Comparison of ENCODE assay signal across 17 cellular contexts in genomic region chr2:74017181-74017580, GRCh38. TPM values are rescaled to one million over a fixed set of nuclear protein-coding genes. Genes with fewer than 3 reads are reported as not detected.
DNase-seq lines count a peak whose midpoint lies in the region; ATAC-seq and TF ChIP-seq lines count a peak whose summit lies in the region.
"Had no signal": no experiment of that assay in that cellular context is flagged by ENCODE, and none has a peak within 500 bp of the region (broad histone marks: within the 10 kb centered on the region; RNA-seq: fewer than 3 reads in every experiment).

No MANE protein-coding gene starts in this region.

- ATAC-seq in GM18868 (IDR thresholded peaks at IDR 0.05; ENCODE audit: unreplicated experiment) (peak; percentile 77), GM19463 (IDR thresholded peaks at IDR 0.05; ENCODE audit: unreplicated experiment) (peak; percentile 75), HG02981 (IDR thresholded peaks at IDR 0.05; ENCODE audit: unreplicated experiment) (peak; percentile 67), natural killer cell (peak; percentile 88 to 100 (median 97)), GM19455 (IDR thresholded peaks at IDR 0.05; ENCODE audit: unreplicated experiment) (no peak), HG03469 (IDR thresholded peaks at IDR 0.05; ENCODE audit: unreplicated experiment) (no peak)
- ATAC-seq: right lobe of liver, Right ventricle myocardium inferior had no signal

- DNase-seq in natural killer cell (no peak), NCI-H748 (lab: John Stamatoyannopoulos, UW; ENCODE audit: unreplicated experiment) (no peak)
- DNase-seq: activated naive CD8-positive, alpha-beta T cell treated with anti-CD3 and anti-CD28 coated beads, Interleukin-2, amount 10 ng/mL, durations not matched to agents 7 days and 5 days; dorsolateral prefrontal cortex; midbrain; NCI-H1417; nucleus accumbens; thyroid gland had no signal

- no peaks in the 10 kb centered on the region for H3K36me3 Mint-ChIP-seq in natural killer cell

- intact Hi-C loops in natural killer cell (cut with micrococcal nuclease), result loop anchor here (1.0 kb wide), 3 partner anchors 9 to 15 kb away; no protein-coding TSS in a partner anchor

- peaks cover 46 to 48% of the 10 kb centered on the region in 2 donors for H3K4me1 Mint-ChIP-seq in natural killer cell

- H3K27me3 Mint-ChIP-seq in natural killer cell (ENCODE audit: low read depth in 2 of 2), result no peaks in the 10 kb centered on the region
- H3K27me3 Mint-ChIP-seq: activated naive CD8-positive, alpha-beta T cell treated with anti-CD3 and anti-CD28 coated beads, Interleukin-2, amount 10 ng/mL, durations not matched to agents 7 days and 5 days; B cell had no signal

- H3K4me3 Mint-ChIP-seq in natural killer cell, result peak overlapping the region; percentile 19
- H3K4me3 Mint-ChIP-seq: activated naive CD8-positive, alpha-beta T cell treated with anti-CD3 and anti-CD28 coated beads, Interleukin-2, amount 10 ng/mL, durations not matched to agents 7 days and 5 days; B cell; T-helper 1 cell treated with Interleukin-12 subunit alpha and Interleukin-12 subunit beta and Interleukin-4 antibody, amounts not matched to agents 30 μg/mL and 1 μg/mL, for 36 hours had no signal

- TF ChIP-seq CTCF in natural killer cell (IDR thresholded peaks at IDR 0.05), result no peak

- peak overlapping the region; percentile 37 to 68 for H3K27ac Mint-ChIP-seq in natural killer cell
- H3K27ac Mint-ChIP-seq: activated naive CD8-positive, alpha-beta T cell treated with anti-CD3 and anti-CD28 coated beads, Interleukin-2, amount 10 ng/mL, durations not matched to agents 7 days and 5 days; B cell; T-helper 1 cell treated with Interleukin-12 subunit alpha and Interleukin-12 subunit beta and Interleukin-4 antibody, amounts not matched to agents 30 μg/mL and 1 μg/mL, for 36 hours had no signal

- no peaks in the 10 kb centered on the region for H3K9me3 Mint-ChIP-seq in natural killer cell
- H3K9me3 Mint-ChIP-seq: activated naive CD8-positive, alpha-beta T cell treated with anti-CD3 and anti-CD28 coated beads, Interleukin-2, amount 10 ng/mL, durations not matched to agents 7 days and 5 days; T-helper 1 cell treated with Interleukin-12 subunit alpha and Interleukin-12 subunit beta and Interleukin-4 antibody, amounts not matched to agents 30 μg/mL and 1 μg/mL, for 36 hours had no signal

RNA-seq across cellular contexts. Expression of gene TET3, which starts 32.5 kb away (rescaled TPM):
- total RNA-seq in natural killer cell, result 10 to 100 TPM; 40.0 to 47.9 (median 45.3) TPM

Comparison
In these comparisons a context has a peak if more than half of its experiments do, and no peak if none do; other contexts are left out.
1. ATAC-seq: peak in GM18868 (single experiment), GM19463 (single experiment), HG02981 (single experiment) and natural killer cell (3 of 3); none in GM19455 (single experiment) and HG03469 (single experiment).